In genomic region chr12:48003226-48004038, GRCh38 we compare ENCODE assay signal across 9 cellular contexts. TPM values are rescaled to one million over a fixed set of nuclear protein-coding genes. Genes with fewer than 3 reads are reported as not detected.
DNase-seq lines count a peak whose midpoint lies in the region; ATAC-seq and TF ChIP-seq lines count a peak whose summit lies in the region.
"Had no signal": no experiment of that assay in that cellular context is flagged by ENCODE, and none has a peak within 500 bp of the region (broad histone marks: within the 10 kb centered on the region; RNA-seq: fewer than 3 reads in every experiment).

No MANE protein-coding gene starts in this region.

- peaks cover 34% of the 10 kb centered on the region for H3K4me1 Mint-ChIP-seq in central memory CD8-positive, alpha-beta T cell
- H3K4me1 Mint-ChIP-seq in osteocyte (ENCODE audit: unreplicated experiment) = peaks cover 37% of the 10 kb centered on the region

- peaks cover 3% of the 10 kb centered on the region for H3K36me3 Mint-ChIP-seq in central memory CD8-positive, alpha-beta T cell (ENCODE audit: insufficient read depth)
- no peaks in the 10 kb centered on the region for H3K36me3 Mint-ChIP-seq in osteocyte (ENCODE audit: unreplicated experiment)

- peak; percentile 27 for ATAC-seq in central memory CD8-positive, alpha-beta T cell (replicated peaks; ENCODE audit: extremely low read depth, poor library complexity, severe bottlenecking)
- no peak for ATAC-seq in HG03565 (IDR thresholded peaks at IDR 0.05; ENCODE audit: unreplicated experiment)

- no peaks in the 10 kb centered on the region for H3K9me3 Mint-ChIP-seq in central memory CD8-positive, alpha-beta T cell
- no peaks in the 10 kb centered on the region for H3K9me3 Mint-ChIP-seq in osteocyte (ENCODE audit: unreplicated experiment)

- H3K27me3 Mint-ChIP-seq in central memory CD8-positive, alpha-beta T cell = peaks cover 94% of the 10 kb centered on the region
- H3K27me3 Mint-ChIP-seq in osteocyte (ENCODE audit: unreplicated experiment) = peaks cover 78% of the 10 kb centered on the region

- no peak overlapping the region for H3K4me3 ChIP-seq in NB4 (ENCODE audit: low read depth, low read length)

- TF ChIP-seq CTCF in NB4 (IDR thresholded peaks at IDR 0.05; ENCODE audit: low read depth, low read length) (peak; percentile 10), osteocyte (IDR thresholded peaks at IDR 0.05) (no peak)

- no peak for TF ChIP-seq POLR2A in NB4 (IDR thresholded peaks at IDR 0.05; ENCODE audit: extremely low read depth, insufficient read length)

- H3K4me3 Mint-ChIP-seq in central memory CD8-positive, alpha-beta T cell = peak overlapping the region; percentile 73
- peak overlapping the region; percentile 88 for H3K4me3 Mint-ChIP-seq in osteocyte (ENCODE audit: unreplicated experiment)

- no peak overlapping the region for H3K27ac Mint-ChIP-seq in central memory CD8-positive, alpha-beta T cell (ENCODE audit: low read depth)
- H3K27ac Mint-ChIP-seq in osteocyte (ENCODE audit: unreplicated experiment) = no peak overlapping the region

- DNase-seq in DMS53 (lab: John Stamatoyannopoulos, UW) = peak; percentile 82
- peak; percentile 22 for DNase-seq in NB4 (ENCODE audit: low read depth)
- DNase-seq in central memory CD8-positive, alpha-beta T cell (ENCODE audit: low spot score in 2 of 2) = no peak
- no peak for DNase-seq in osteocyte (ENCODE audit: extremely low spot score, unreplicated experiment)
- DNase-seq in NCI-H2029 treated with DMSO at 0.1 percent for 48 hours (lab: John Stamatoyannopoulos, UW) = no peak
- no peak for DNase-seq in OCI-M2 (lab: John Stamatoyannopoulos, UW; ENCODE audit: unreplicated experiment)
- DNase-seq in dedifferentiated amniotic fluid mesenchymal stem cell (ENCODE audit: extremely low spot score) = no peak

RNA-seq across cellular contexts. Expression of gene COL2A1, which starts 0.8 kb away (rescaled TPM):
- total RNA-seq in osteocyte = 0.70 and 2.0 TPM in 2 replicates
- total RNA-seq: glomerular endothelial cell had no signal

RNA-seq across cellular contexts. Expression of gene TMEM106C, which starts 40.0 kb away (rescaled TPM):
- total RNA-seq in osteocyte = 53.2 and 60.9 TPM in 2 replicates

Comparison
In these comparisons a context has a peak if more than half of its experiments do, and no peak if none do; other contexts are left out.
1. DNase-seq: peak in DMS53 (single experiment) and NB4 (single experiment); none in central memory CD8-positive, alpha-beta T cell (0 of 2), osteocyte (single experiment), NCI-H2029 treated with DMSO at 0.1 percent for 48 hours (single experiment), OCI-M2 (single experiment) and dedifferentiated amniotic fluid mesenchymal stem cell (single experiment).